Comparison of ENCODE assay signal across 25 cellular contexts in the genomic region with DNA sequence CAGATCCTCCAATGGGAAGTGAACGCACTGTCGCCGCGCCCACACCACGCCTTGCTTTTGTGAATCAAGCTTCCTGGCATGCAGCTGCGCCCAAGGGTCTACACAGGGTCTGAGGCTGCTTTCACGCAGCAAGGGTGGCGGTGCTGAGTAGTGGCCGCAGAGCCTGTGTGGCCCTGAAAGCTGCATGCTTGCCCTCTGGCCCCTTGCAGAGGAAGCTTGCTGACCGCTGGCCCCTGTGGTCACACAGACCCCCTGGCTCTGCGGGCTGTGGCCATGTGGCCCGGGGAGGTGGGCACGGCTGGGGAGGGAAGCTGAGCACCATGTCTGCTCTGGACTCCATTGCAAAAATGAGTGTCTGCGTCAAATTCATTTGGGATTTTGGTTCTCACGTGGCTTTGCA. TPM values are rescaled to one million over a fixed set of nuclear protein-coding genes. Genes with fewer than 3 reads are reported as not detected.
"Had no signal": no experiment of that assay in that cellular context is flagged by ENCODE, and none has a peak within 500 bp of the region (broad histone marks: within the 10 kb centered on the region; RNA-seq: fewer than 3 reads in every experiment).

No MANE protein-coding gene starts in this region.

- H3K4me1 Mint-ChIP-seq: activated CD4-positive, alpha-beta T cell treated with anti-CD3 and anti-CD28 coated beads, Interleukin-2, amount 10 ng/mL, durations not matched to agents 7 days and 5 days; T-cell had no signal

- H3K4me2 ChIP-seq: PC-9 had no signal

- H3K36me3 ChIP-seq: brain microvascular endothelial cell, cardiac muscle cell had no signal

- H3K36me3 Mint-ChIP-seq: activated CD4-positive, alpha-beta memory T cell treated with anti-CD3 and anti-CD28 coated beads for 36 hours; activated naive CD8-positive, alpha-beta T cell; T-cell had no signal

- H3K4me3 ChIP-seq: cardiac muscle cell, PC-9, SK-N-MC had no signal

- ATAC-seq: activated T-cell treated with anti-CD3 and anti-CD28 coated beads, Interleukin-2, amount 50 U/mL, for 4 hours; T-cell had no signal

- H3K27me3 ChIP-seq: cardiac muscle cell had no signal

- H3K27ac ChIP-seq: brain microvascular endothelial cell, cardiac muscle cell, PC-9, SK-N-MC, VCaP had no signal

- H3K4me3 Mint-ChIP-seq: activated CD4-positive, alpha-beta memory T cell treated with anti-CD3 and anti-CD28 coated beads for 36 hours; activated CD4-positive, alpha-beta T cell treated with anti-CD3 and anti-CD28 coated beads, Interleukin-2, amount 10 ng/mL, durations not matched to agents 7 days and 5 days; activated naive CD4-positive, alpha-beta T cell treated with anti-CD3 and anti-CD28 coated beads for 36 hours; activated naive CD8-positive, alpha-beta T cell; activated T-cell treated with anti-CD3 and anti-CD28 coated beads, Interleukin-2, amount 50 U/mL, for 4 hours; T-cell had no signal

- H3K27ac Mint-ChIP-seq: activated CD4-positive, alpha-beta memory T cell treated with anti-CD3 and anti-CD28 coated beads for 36 hours; activated CD4-positive, alpha-beta T cell treated with anti-CD3 and anti-CD28 coated beads, Interleukin-2, amount 10 ng/mL, durations not matched to agents 7 days and 5 days; activated naive CD4-positive, alpha-beta T cell treated with anti-CD3 and anti-CD28 coated beads for 36 hours; activated naive CD8-positive, alpha-beta T cell; T-cell had no signal

- H3K27me3 Mint-ChIP-seq: activated CD4-positive, alpha-beta T cell treated with anti-CD3 and anti-CD28 coated beads, Interleukin-2, amount 10 ng/mL, durations not matched to agents 7 days and 5 days; activated naive CD8-positive, alpha-beta T cell had no signal

- H2AFZ ChIP-seq: PC-9 had no signal

- H3K9me3 Mint-ChIP-seq: activated CD4-positive, alpha-beta memory T cell treated with anti-CD3 and anti-CD28 coated beads for 36 hours; activated CD4-positive, alpha-beta T cell treated with anti-CD3 and anti-CD28 coated beads, Interleukin-2, amount 10 ng/mL, durations not matched to agents 7 days and 5 days; activated naive CD4-positive, alpha-beta T cell treated with anti-CD3 and anti-CD28 coated beads for 36 hours; activated T-cell treated with anti-CD3 and anti-CD28 coated beads, Interleukin-2, amount 50 U/mL, for 4 hours; T-cell had no signal

- DNase-seq: activated CD4-positive, alpha-beta memory T cell treated with anti-CD3 and anti-CD28 coated beads for 36 hours; activated CD4-positive, alpha-beta T cell treated with anti-CD3 and anti-CD28 coated beads, Interleukin-2, amount 10 ng/mL, durations not matched to agents 7 days and 5 days; activated CD4-positive, CD25-positive, alpha-beta regulatory T cell; activated CD8-positive, alpha-beta memory T cell treated with anti-CD3 and anti-CD28 coated beads for 24 hours; activated gamma-delta T cell; activated naive CD4-positive, alpha-beta T cell treated with anti-CD3 and anti-CD28 coated beads for 36 hours; activated T-cell treated with anti-CD3 and anti-CD28 coated beads, Interleukin-2, amount 50 U/mL, for 4 hours; amygdala; brain microvascular endothelial cell; Kasumi-1; KBM-7; NCI-H1105 treated with DMSO at 0.1 percent for 48 hours; NCI-H1436 treated with DMSO at 0.1 percent for 48 hours; NCI-H187; NCI-H446 treated with DMSO at 0.1 percent for 48 hours; NCI-H524 treated with DMSO at 0.1 percent for 48 hours; NCI-H748 treated with DMSO at 0.1 percent for 48 hours; PC-9; T-cell; T-helper 2 cell had no signal

RNA-seq across cellular contexts. Expression of a gene that starts 8.8 kb away (rescaled TPM):
- total RNA-seq: activated CD4-positive, alpha-beta memory T cell treated with anti-CD3 and anti-CD28 coated beads for 36 hours; activated CD4-positive, alpha-beta T cell treated with anti-CD3 and anti-CD28 coated beads, Interleukin-2, amount 10 ng/mL, durations not matched to agents 7 days and 5 days; activated naive CD4-positive, alpha-beta T cell treated with anti-CD3 and anti-CD28 coated beads for 36 hours; activated T-cell treated with anti-CD3 and anti-CD28 coated beads, Interleukin-2, amount 50 U/mL, for 4 hours; astrocyte had no signal

RNA-seq across cellular contexts. Expression of a gene that starts 30.1 kb away (rescaled TPM):
- total RNA-seq: activated CD4-positive, alpha-beta memory T cell treated with anti-CD3 and anti-CD28 coated beads for 36 hours; activated naive CD4-positive, alpha-beta T cell treated with anti-CD3 and anti-CD28 coated beads for 36 hours had no signal
